ENCODE assay signal across 9 cellular contexts in genomic region chr2:113328973-113329372, GRCh38. TPM values are rescaled to one million over a fixed set of nuclear protein-coding genes. Genes with fewer than 3 reads are reported as not detected.
DNase-seq lines count a peak whose midpoint lies in the region; ATAC-seq and TF ChIP-seq lines count a peak whose summit lies in the region.
"Not testable (repeated sequence)": the region's sequence is repeated elsewhere in the genome, so short reads cannot be mapped to it uniquely, and the experiment has no call there.
"Had no signal": no experiment of that assay in that cellular context is flagged by ENCODE, and none has a peak within 500 bp of the region (broad histone marks: within the 10 kb centered on the region; RNA-seq: fewer than 3 reads in every experiment).

No MANE protein-coding gene starts in this region.

- H3K4me1 Mint-ChIP-seq in Caco-2 (ENCODE audit: low read depth, unreplicated experiment): peaks cover 43% of the 10 kb centered on the region

- peak overlapping the region; percentile 39 for H3K4me2 ChIP-seq in mammary epithelial cell (ENCODE audit: insufficient read depth, low read depth, low read length)
- not testable (repeated sequence) for H3K4me2 ChIP-seq in fibroblast of lung (ENCODE audit: extremely low read depth, insufficient read depth, low read length)

- WGBS in mammary epithelial cell (ENCODE audit: low coverage, missing lambda C conversion rate): 33% methylated on average over 9 of the region's 9 CpGs

- H4K20me1 ChIP-seq in mammary epithelial cell (ENCODE audit: insufficient read depth, low read length); fibroblast of lung (ENCODE audit: control insufficient read depth, extremely low read depth, insufficient read depth, low read length): not testable (repeated sequence)

- POLR2A ChIA-PET in Caco-2 (lab: Charles Lee): not testable (repeated sequence)

- H3K27ac ChIP-seq in mammary epithelial cell (ENCODE audit: insufficient read depth, low read depth, low read length): peak overlapping the region; percentile 95
- H3K27ac ChIP-seq in fibroblast of lung (ENCODE audit: insufficient read depth, low read length): not testable (repeated sequence)

- H3K36me3 Mint-ChIP-seq in Caco-2 (ENCODE audit: insufficient read depth, unreplicated experiment): not testable (repeated sequence)

- intact Hi-C loops in Caco-2 (cut with micrococcal nuclease; ENCODE audit: unreplicated experiment) (loop anchor here (1.0 kb wide), 1 partner anchor 41 kb away; no protein-coding TSS in a partner anchor), mammary epithelial cell (cut with micrococcal nuclease) (loop anchor here (2.0 to 5.0 kb wide), 3 partner anchors 24 to 132 kb away; no protein-coding TSS in a partner anchor)
- intact Hi-C loops in left colon (cut with DNase I, micrococcal nuclease): not testable (repeated sequence)

- dilution Hi-C loops in mammary epithelial cell (cut with HindIII; ENCODE audit: low sequenced_read_pairs): not testable (repeated sequence)

- H3K9ac ChIP-seq in mammary epithelial cell (ENCODE audit: insufficient read depth, low read length): peak overlapping the region; percentile 32
- not testable (repeated sequence) for H3K9ac ChIP-seq in fibroblast of lung (ENCODE audit: insufficient read depth, low read length)

- not testable (repeated sequence) for H3K4me3 ChIP-seq in Caco-2 (ENCODE audit: low read depth, low read length); mammary epithelial cell (replicated peaks in 1 of 3; ENCODE audit: insufficient read depth in 1 of 3, low read depth in 2 of 3, low read length in 3 of 3); fibroblast of lung (replicated peaks in 1 of 4; ENCODE audit: control extremely low read depth in 1 of 4, insufficient read depth in 1 of 4, low read depth in 3 of 4, low read length in 4 of 4)

- not testable (repeated sequence) for TF ChIP-seq CTCF in Caco-2 (IDR thresholded peaks at IDR 0.05; ENCODE audit: insufficient read depth in 1 of 2, low read depth in 1 of 2, low read length in 1 of 2, severe bottlenecking in 1 of 2, unreplicated experiment in 1 of 2); mammary epithelial cell (conservative IDR thresholded peaks at IDR 0.05 in 1 of 2, IDR thresholded peaks at IDR 0.05 in 1 of 2; ENCODE audit: extremely low read depth in 1 of 2, insufficient read depth in 1 of 2, low read depth in 1 of 2, low read length in 2 of 2); fibroblast of lung (conservative IDR thresholded peaks at IDR 0.05 in 1 of 2, IDR thresholded peaks at IDR 0.05 in 1 of 2; ENCODE audit: low read depth in 1 of 2, low read length in 2 of 2)

- peak overlapping the region; percentile 26 for H3K4me3 Mint-ChIP-seq in Caco-2 (ENCODE audit: unreplicated experiment)

- not testable (repeated sequence) for H3K9me3 ChIP-seq in Caco-2; mammary epithelial cell (replicated peaks; ENCODE audit: insufficient read depth, low read length); fibroblast of lung (ENCODE audit: control insufficient read depth, insufficient read depth, low read depth, low read length)

- in situ Hi-C loops in mammary epithelial cell (cut with MboI; ENCODE audit: low sequenced_read_pairs in 2 of 2): not testable (repeated sequence)

- H3K4me1 ChIP-seq in Caco-2 (peaks cover 21% of the 10 kb centered on the region), mammary epithelial cell (ENCODE audit: insufficient read depth, low read length) (peaks cover 55% of the 10 kb centered on the region)
- not testable (repeated sequence) for H3K4me1 ChIP-seq in fibroblast of lung (ENCODE audit: control insufficient read depth, extremely low read depth, insufficient read depth, low read length)

- H2AFZ ChIP-seq in mammary epithelial cell (ENCODE audit: low read depth, low read length); fibroblast of lung (ENCODE audit: low read length): not testable (repeated sequence)

- CTCF ChIA-PET in Caco-2 (lab: Charles Lee) (interaction anchor here (0.7 to 1.1 kb wide), 2 partner anchors 37 to 631 kb away, joined by 3 read pairs; no protein-coding TSS in a partner anchor), mammary epithelial cell (lab: Charles Lee; ENCODE audit: low non-redundant PET) (interaction anchor here (0.6 kb wide), 1 partner anchor 61 kb away, joined by 4 read pairs; no protein-coding TSS in a partner anchor)

- H3K27me3 ChIP-seq in Caco-2 (replicated peaks; ENCODE audit: control insufficient read depth, insufficient read depth, low read length); mammary epithelial cell (ENCODE audit: insufficient read depth, low read length); fibroblast of lung (ENCODE audit: control insufficient read depth, insufficient read depth, low read length): not testable (repeated sequence)

- not testable (repeated sequence) for BruUV-seq in Caco-2 (replicated peaks; lab: Mats Ljungman, UMichigan); mammary epithelial cell (replicated peaks; lab: Mats Ljungman, UMichigan)

- H3K79me2 ChIP-seq in mammary epithelial cell (ENCODE audit: insufficient read depth, low read length): peaks cover 14% of the 10 kb centered on the region
- not testable (repeated sequence) for H3K79me2 ChIP-seq in fibroblast of lung (ENCODE audit: control insufficient read depth, insufficient read depth, low read length)

- H3K27me3 Mint-ChIP-seq in Caco-2 (ENCODE audit: insufficient read depth, unreplicated experiment): not testable (repeated sequence)

- not testable (repeated sequence) for DNase-seq in Caco-2, left colon
- DNase-seq in HS-5 (ENCODE audit: low read depth) (peak; percentile 71), SIG-M5 treated with dmso at 0.1 percent for 504 hours (lab: John Stamatoyannopoulos, UW; ENCODE audit: unreplicated experiment) (peak; percentile 11), mammary epithelial cell (peak; percentile 70), fibroblast of lung (ENCODE audit: low read depth in 2 of 2) (peak; percentile 44 to 76), renal cortical epithelial cell (ENCODE audit: low read depth) (peak; percentile 42)

- not testable (repeated sequence) for H3K36me3 ChIP-seq in Caco-2 (ENCODE audit: control insufficient read depth, insufficient read depth, low read length); mammary epithelial cell (ENCODE audit: insufficient read depth, low read length); fibroblast of lung (ENCODE audit: control insufficient read depth, insufficient read depth, low read length)

- not testable (repeated sequence) for H3K9me3 Mint-ChIP-seq in Caco-2 (ENCODE audit: unreplicated experiment)

- peak overlapping the region; percentile 80 for H3K27ac Mint-ChIP-seq in Caco-2 (ENCODE audit: unreplicated experiment)

- peak; percentile 36 for ATAC-seq in left colon

RNA-seq across cellular contexts. Expression of gene PAX8, which starts 50.3 kb away (rescaled TPM):
- total RNA-seq in Caco-2 (2022) (7.5 and 7.7 TPM in 2 replicates), mammary epithelial cell (10 to 100 TPM in 1 of 2 donors, 1 to 10 TPM in 1; 3.3 to 16.1 TPM), fibroblast of lung (0.50 and 0.51 TPM in 2 replicates), left colon (10 to 100 TPM in 1 of 2 donors, 1 to 10 TPM in 1; 1.3 to 13.2 TPM), renal cortical epithelial cell (86.5 and 273 TPM in 2 replicates)
- polyA plus RNA-seq in mammary epithelial cell (0.79 TPM), fibroblast of lung (0.26 and 0.28 TPM in 2 replicates)
- polyA minus RNA-seq in mammary epithelial cell (not detected), fibroblast of lung (ENCODE audit: low replicate concordance) (0.52 and 2.3 TPM in 2 replicates)
- polyA plus RNA-seq in fibroblast of lung (2012): 0.63 and 1.9 TPM in 2 replicates
- total RNA-seq: smooth muscle cell had no signal
- polyA plus RNA-seq: neural cell, smooth muscle cell had no signal
